In genomic region chr7:90483236-90483635, GRCh38 we compare ENCODE assay signal across 32 cellular contexts. TPM values are rescaled to one million over a fixed set of nuclear protein-coding genes. Genes with fewer than 3 reads are reported as not detected.
"Had no signal": no experiment of that assay in that cellular context is flagged by ENCODE, and none has a peak within 500 bp of the region (broad histone marks: within the 10 kb centered on the region; RNA-seq: fewer than 3 reads in every experiment).

No MANE protein-coding gene starts in this region.

- H3K36me3 Mint-ChIP-seq: activated naive CD4-positive, alpha-beta T cell treated with anti-CD3 and anti-CD28 coated beads, Interleukin-2, amount 50 U/mL, for 72 hours; immature natural killer cell; memory B cell; naive thymus-derived CD8-positive, alpha-beta T cell; WTC11 had no signal

- ATAC-seq: activated CD8-positive, alpha-beta T cell treated with anti-CD3 and anti-CD28 coated beads for 36 hours; activated naive CD4-positive, alpha-beta T cell treated with anti-CD3 and anti-CD28 coated beads, Interleukin-2, amount 50 U/mL, for 72 hours; activated T-cell treated with anti-CD3 and anti-CD28 coated beads, Interleukin-2, amount 50 U/mL, for 4 hours; activated T-helper 17 cell treated with anti-CD3 and anti-CD28 coated beads, Interleukin-2, amount 50 U/mL, for 72 hours; body of pancreas; naive thymus-derived CD8-positive, alpha-beta T cell; right cardiac atrium; WTC11 had no signal

- H3K36me3 ChIP-seq: esophagus squamous epithelium, spleen, transverse colon had no signal

- H3K4me3 ChIP-seq: body of pancreas, coronary artery, dorsolateral prefrontal cortex, esophagus squamous epithelium, spleen, transverse colon had no signal

- H3K4me3 Mint-ChIP-seq: activated CD8-positive, alpha-beta T cell treated with anti-CD3 and anti-CD28 coated beads for 36 hours; activated T-cell treated with anti-CD3 and anti-CD28 coated beads, Interleukin-2, amount 50 U/mL, for 4 hours; activated T-helper 17 cell treated with anti-CD3 and anti-CD28 coated beads, Interleukin-2, amount 50 U/mL, for 72 hours; immature natural killer cell; memory B cell; naive thymus-derived CD8-positive, alpha-beta T cell; neural crest cell; WTC11 had no signal

- H3K27ac ChIP-seq: body of pancreas, coronary artery, dorsolateral prefrontal cortex, esophagus squamous epithelium, spleen, transverse colon had no signal

- H3K9me3 ChIP-seq: body of pancreas, esophagus squamous epithelium, spleen, transverse colon had no signal

- H3K9me3 Mint-ChIP-seq: activated CD8-positive, alpha-beta T cell treated with anti-CD3 and anti-CD28 coated beads for 36 hours; activated naive CD4-positive, alpha-beta T cell treated with anti-CD3 and anti-CD28 coated beads, Interleukin-2, amount 50 U/mL, for 72 hours; activated T-cell treated with anti-CD3 and anti-CD28 coated beads, Interleukin-2, amount 50 U/mL, for 4 hours; activated T-helper 17 cell treated with anti-CD3 and anti-CD28 coated beads, Interleukin-2, amount 50 U/mL, for 72 hours; memory B cell; naive thymus-derived CD8-positive, alpha-beta T cell; neural crest cell; WTC11 had no signal

- DNase-seq: activated CD4-positive, alpha-beta T cell treated with anti-CD3 and anti-CD28 coated beads, Interleukin-2, amount 50 U/mL, for 1 hour; activated CD8-positive, alpha-beta T cell treated with anti-CD3 and anti-CD28 coated beads for 36 hours; activated T-cell treated with anti-CD3 and anti-CD28 coated beads, Interleukin-2, amount 50 U/mL, for 4 hours; body of pancreas; dorsolateral prefrontal cortex; effector memory CD4-positive, alpha-beta T cell; esophagus squamous epithelium; head of caudate nucleus; hippocampal formation; immature natural killer cell; kidney; midbrain; naive thymus-derived CD8-positive, alpha-beta T cell; right cardiac atrium; spleen; stimulated activated CD4-positive, alpha-beta T cell treated with anti-CD3 and anti-CD28 coated beads, Interleukin-2, amount 100 ng/mL, for 48 hours; stimulated activated naive CD4-positive, alpha-beta T cell treated with Interleukin-2 at 50 U/mL for 16 hours; T-helper 2 cell; transverse colon had no signal

- H3K27me3 ChIP-seq: body of pancreas, dorsolateral prefrontal cortex, esophagus squamous epithelium, spleen, transverse colon had no signal

- H3K27ac Mint-ChIP-seq: activated CD8-positive, alpha-beta T cell treated with anti-CD3 and anti-CD28 coated beads for 36 hours; activated naive CD4-positive, alpha-beta T cell treated with anti-CD3 and anti-CD28 coated beads, Interleukin-2, amount 50 U/mL, for 72 hours; activated T-helper 17 cell treated with anti-CD3 and anti-CD28 coated beads, Interleukin-2, amount 50 U/mL, for 72 hours; immature natural killer cell; memory B cell; naive thymus-derived CD8-positive, alpha-beta T cell; WTC11 had no signal

- H3K4me1 Mint-ChIP-seq: activated T-helper 17 cell treated with anti-CD3 and anti-CD28 coated beads, Interleukin-2, amount 50 U/mL, for 72 hours; immature natural killer cell; memory B cell; naive thymus-derived CD8-positive, alpha-beta T cell had no signal

- H3K4me1 ChIP-seq: body of pancreas, esophagus squamous epithelium, spleen had no signal

RNA-seq across cellular contexts. Expression of gene PTTG1IP2, which starts 13.8 kb away (rescaled TPM):
- total RNA-seq: activated CD8-positive, alpha-beta T cell treated with anti-CD3 and anti-CD28 coated beads for 36 hours; activated naive CD4-positive, alpha-beta T cell treated with anti-CD3 and anti-CD28 coated beads, Interleukin-2, amount 50 U/mL, for 72 hours; activated T-cell treated with anti-CD3 and anti-CD28 coated beads, Interleukin-2, amount 50 U/mL, for 4 hours; activated T-helper 17 cell treated with anti-CD3 and anti-CD28 coated beads, Interleukin-2, amount 50 U/mL, for 72 hours; body of pancreas; cardiac septum; cerebellum; esophagus squamous epithelium; kidney; lower leg skin; naive thymus-derived CD8-positive, alpha-beta T cell; neural crest cell; omental fat pad; pulmonary artery endothelial cell; right cardiac atrium; spleen; temporal lobe; transverse colon; urinary bladder; WTC11 had no signal
- polyA plus RNA-seq: immature natural killer cell; naive thymus-derived CD8-positive, alpha-beta T cell; right cardiac atrium; spleen; urinary bladder had no signal
